8 cellular contexts compared by ENCODE assay signal in the genomic region with DNA sequence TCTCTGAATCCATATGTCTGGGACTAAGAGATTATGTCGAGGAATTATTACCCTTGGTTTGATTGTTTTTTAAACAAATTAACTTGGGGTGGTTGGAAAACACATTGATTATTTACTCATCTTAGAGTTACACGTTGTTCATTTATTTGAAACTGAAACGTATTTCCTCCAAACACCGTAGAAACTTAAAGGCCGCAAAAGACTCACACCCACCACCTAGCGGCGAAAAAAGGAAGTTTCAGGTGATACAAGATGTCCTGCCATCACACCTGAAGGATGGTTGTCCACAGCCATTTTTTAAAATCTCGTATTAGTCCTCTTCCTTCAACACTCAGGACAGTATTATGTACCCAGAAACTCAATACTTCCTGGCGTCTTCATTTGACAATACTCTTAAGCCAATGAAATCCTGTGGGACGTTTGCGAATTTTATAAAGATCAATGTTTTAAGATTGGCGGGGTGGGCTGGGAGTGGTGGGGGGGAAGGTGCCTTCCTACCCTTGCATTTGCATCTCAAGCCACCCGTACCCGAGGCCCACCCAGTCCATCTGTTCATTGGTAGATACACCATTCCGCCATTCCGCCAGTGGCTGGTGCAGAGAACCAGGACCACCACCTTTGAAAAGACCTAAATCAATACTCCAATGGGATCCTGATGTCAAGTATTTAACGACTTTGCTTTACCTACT. TPM values are rescaled to one million over a fixed set of nuclear protein-coding genes. Genes with fewer than 3 reads are reported as not detected.
DNase-seq lines count a peak whose midpoint lies in the region; TF ChIP-seq lines count a peak whose summit lies in the region.

No MANE protein-coding gene starts in this region.

- H3K27me3 ChIP-seq in HUES6 (ENCODE audit: control insufficient read depth, insufficient read depth, low read length), result 0 out of 2 replicates have a peak, but pooled peaks cover 7% of the 10 kb centered on the region

- TF ChIP-seq CTCF in glutamatergic neuron (IDR thresholded peaks at IDR 0.05; ENCODE audit: partially characterized antibody, unreplicated experiment), result peak; percentile 93
- TF ChIP-seq CTCF in retinal pigment epithelial cell (conservative IDR thresholded peaks at IDR 0.05; ENCODE audit: low read depth, low read length), result peak; percentile 88

- DNase-seq in DMS53 (lab: John Stamatoyannopoulos, UW) (peak; percentile 90), RPMI8226 (peak; percentile 81), glutamatergic neuron (peak; percentile 72), retinal pigment epithelial cell (ENCODE audit: low read depth) (no peak), posterior vena cava (ENCODE audit: low spot score) (no peak), NCI-H187 treated with DMSO at 0.1 percent for 48 hours (lab: John Stamatoyannopoulos, UW) (no peak)
- DNase-seq in activated effector memory CD4-positive, alpha-beta T cell treated with anti-CD3 and anti-CD28 coated beads, Interleukin-2, amount 50 U/mL, for 16 hours, result peak; percentile 90

- no peak overlapping the region for H3K4me3 Mint-ChIP-seq in glutamatergic neuron (ENCODE audit: unreplicated experiment)

- peaks cover 14% of the 10 kb centered on the region for H3K27me3 Mint-ChIP-seq in glutamatergic neuron (ENCODE audit: unreplicated experiment)

- no peaks in the 10 kb centered on the region for H3K4me1 ChIP-seq in HUES6 (ENCODE audit: control insufficient read depth, insufficient read depth, low read length)

- intact Hi-C loops in posterior vena cava (cut with DNase I), result loop anchor here in 1 of 2 donors (10.0 kb wide), 1 partner anchor 64 kb away; no protein-coding TSS in a partner anchor

- no peak overlapping the region for H3K27ac Mint-ChIP-seq in glutamatergic neuron (ENCODE audit: unreplicated experiment)

- no peaks in the 10 kb centered on the region for H3K36me3 ChIP-seq in HUES6 (ENCODE audit: control insufficient read depth, insufficient read depth, low read length)

- no peaks in the 10 kb centered on the region for H3K9me3 ChIP-seq in HUES6 (ENCODE audit: control insufficient read depth, insufficient read depth, low read depth, low read length)

- peaks cover 13% of the 10 kb centered on the region for H3K9me3 Mint-ChIP-seq in glutamatergic neuron (ENCODE audit: unreplicated experiment)

- no peak overlapping the region for H3K27ac ChIP-seq in HUES6 (ENCODE audit: low read depth, low read length)

- peaks cover 6% of the 10 kb centered on the region for H3K4me1 Mint-ChIP-seq in glutamatergic neuron (ENCODE audit: low read depth, unreplicated experiment)

- H3K4me3 ChIP-seq in HUES6 (ENCODE audit: low read depth, low read length) (peak overlapping the region; percentile 62), retinal pigment epithelial cell (ENCODE audit: low read length) (no peak overlapping the region)

- no peaks in the 10 kb centered on the region for H3K36me3 Mint-ChIP-seq in glutamatergic neuron (ENCODE audit: unreplicated experiment)

- no peak overlapping the region for H3K9ac ChIP-seq in HUES6 (ENCODE audit: low read length)

RNA-seq across cellular contexts. Expression of a gene that starts 1.4 kb away (rescaled TPM):
- total RNA-seq in glutamatergic neuron (ENCODE audit: unreplicated experiment), result 132 TPM
- 10 to 100 TPM; 20.9 to 36.0 TPM for total RNA-seq in posterior vena cava

Comparison
In these comparisons a context has a peak if more than half of its experiments do, and no peak if none do; other contexts are left out.
1. DNase-seq: peak in DMS53 (single experiment), RPMI8226 (single experiment), activated effector memory CD4-positive, alpha-beta T cell treated with anti-CD3 and anti-CD28 coated beads, Interleukin-2, amount 50 U/mL, for 16 hours (single experiment) and glutamatergic neuron (single experiment); none in retinal pigment epithelial cell (single experiment), posterior vena cava (single experiment) and NCI-H187 treated with DMSO at 0.1 percent for 48 hours (single experiment).